20 cellular contexts compared by ENCODE assay signal in the genomic region with DNA sequence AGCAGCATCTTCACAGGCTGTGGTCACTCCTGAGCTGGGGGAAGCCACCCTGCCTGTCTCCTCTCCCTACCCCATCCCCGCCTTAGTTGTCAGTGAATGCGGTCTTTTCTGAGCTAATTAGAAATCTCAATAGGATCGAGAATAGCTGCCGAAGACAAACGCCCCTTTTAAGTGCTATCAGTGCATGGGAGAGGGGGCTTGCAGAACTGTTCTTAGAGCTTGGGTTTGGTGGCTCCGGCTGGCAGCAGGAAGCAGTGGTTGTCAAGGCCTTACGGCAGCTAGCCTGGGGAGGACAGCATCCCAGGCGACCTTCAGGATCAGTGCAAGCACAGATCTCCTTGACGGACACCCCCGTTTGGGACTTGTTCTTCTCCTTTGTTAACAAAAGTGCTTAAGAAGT.
A peak's percentile ranks its signal among the peaks of the same experiment; 100 is the strongest.
DNase-seq lines count a peak whose midpoint lies in the region; ATAC-seq and TF ChIP-seq lines count a peak whose summit lies in the region.
"Had no signal": no experiment of that assay in that cellular context is flagged by ENCODE, and none has a peak within 500 bp of the region (broad histone marks: within the 10 kb centered on the region; RNA-seq: fewer than 3 reads in every experiment).

No MANE protein-coding gene starts in this region.

- H3K4me1 ChIP-seq in ovary (ENCODE audit: insufficient read depth), result peaks cover 14% of the 10 kb centered on the region

- H3K4me3 Mint-ChIP-seq in memory B cell, result no peak overlapping the region
- H3K4me3 Mint-ChIP-seq: activated CD8-positive, alpha-beta T cell treated with anti-CD3 and anti-CD28 coated beads for 36 hours; CD8-positive, alpha-beta memory T cell; natural killer cell treated with Interleukin-12 subunit alpha and Interleukin-12 subunit beta and Interleukin-15 and Interleukin-18, amount 100 ng/mL, for 72 hours had no signal

- no peaks in the 10 kb centered on the region for H3K9me3 ChIP-seq in KOPT-K1 (ENCODE audit: insufficient read depth, low read length, poor library complexity, severe bottlenecking)
- H3K9me3 ChIP-seq in WERI-Rb-1 (ENCODE audit: severe bottlenecking), result no peaks in the 10 kb centered on the region
- no peaks in the 10 kb centered on the region for H3K9me3 ChIP-seq in ovary
- H3K9me3 ChIP-seq: psoas muscle, tibial artery had no signal

- TF ChIP-seq POLR2A in ovary (IDR thresholded peaks at IDR 0.05), result no peak

- H3K27me3 ChIP-seq in WERI-Rb-1 (ENCODE audit: insufficient read depth, low read depth, severe bottlenecking) (no peaks in the 10 kb centered on the region), ovary (no peaks in the 10 kb centered on the region)
- H3K27me3 ChIP-seq: tibial artery had no signal

- ATAC-seq in memory B cell (ENCODE audit: low read depth) (no peak), HG02981 (IDR thresholded peaks at IDR 0.05; ENCODE audit: unreplicated experiment) (no peak)
- ATAC-seq: activated CD8-positive, alpha-beta T cell treated with anti-CD3 and anti-CD28 coated beads for 36 hours; GM12878; left colon; natural killer cell treated with Interleukin-12 subunit alpha and Interleukin-12 subunit beta and Interleukin-15 and Interleukin-18, amount 100 ng/mL, for 72 hours; psoas muscle; Right ventricle myocardium inferior had no signal

- TF ChIP-seq EP300 in ovary (IDR thresholded peaks at IDR 0.05), result no peak

- no peaks in the 10 kb centered on the region for H3K27me3 Mint-ChIP-seq in memory B cell
- H3K27me3 Mint-ChIP-seq: activated CD8-positive, alpha-beta T cell treated with anti-CD3 and anti-CD28 coated beads for 36 hours; CD8-positive, alpha-beta memory T cell had no signal

- DNase-seq in WERI-Rb-1 (no peak), memory B cell (ENCODE audit: low spot score in 2 of 2) (no peak), ovary (no peak), KG1 (lab: John Stamatoyannopoulos, UW) (no peak)
- DNase-seq: activated CD4-positive, CD25-positive, alpha-beta regulatory T cell treated with anti-CD3 and anti-CD28 coated beads, Interleukin-2, amount 50 U/mL, for 72 hours; activated CD8-positive, alpha-beta T cell treated with anti-CD3 and anti-CD28 coated beads for 36 hours; activated naive CD4-positive, alpha-beta T cell treated with Interleukin-2 at 50 U/mL for 16 hours; activated T-cell treated with anti-CD3 and anti-CD28 coated beads, Interleukin-2, amount 50 U/mL, for 1 hour; CD8-positive, alpha-beta memory T cell; dermis blood vessel endothelial cell; left colon; psoas muscle; stimulated activated naive CD4-positive, alpha-beta T cell; tibial artery had no signal

- H3K27ac ChIP-seq in KOPT-K1 (ENCODE audit: low read depth, low read length, poor library complexity, severe bottlenecking) (peak overlapping the region; percentile 99), WERI-Rb-1 (peak overlapping the region; percentile 92), temporal lobe (ENCODE audit: low read depth, low read length) (peak overlapping the region; percentile 21), ovary (no peak overlapping the region)
- H3K27ac ChIP-seq: psoas muscle, tibial artery had no signal

- H3K36me3 ChIP-seq in KOPT-K1 (ENCODE audit: insufficient read depth, low read length) (peaks cover 45% of the 10 kb centered on the region), WERI-Rb-1 (peaks cover 9% of the 10 kb centered on the region), ovary (no peaks in the 10 kb centered on the region)
- H3K36me3 ChIP-seq: tibial artery had no signal

- peaks cover 46% of the 10 kb centered on the region for H3K4me1 Mint-ChIP-seq in memory B cell

- TF ChIP-seq CTCF in WERI-Rb-1 (IDR thresholded peaks at IDR 0.05; ENCODE audit: low read depth, low read length), result no peak
- TF ChIP-seq CTCF in ovary (IDR thresholded peaks at IDR 0.05), result no peak

- H3K27ac Mint-ChIP-seq in memory B cell, result peak overlapping the region; percentile 97
- H3K27ac Mint-ChIP-seq: activated CD8-positive, alpha-beta T cell treated with anti-CD3 and anti-CD28 coated beads for 36 hours; natural killer cell treated with Interleukin-12 subunit alpha and Interleukin-12 subunit beta and Interleukin-15 and Interleukin-18, amount 100 ng/mL, for 72 hours had no signal

- H3K4me3 ChIP-seq in WERI-Rb-1 (ENCODE audit: low read depth, low read length) (no peak overlapping the region), ovary (no peak overlapping the region)
- H3K4me3 ChIP-seq: GM12878, psoas muscle, tibial artery had no signal

- WGBS in ovary, 3 donors, result 81 to 89% (median 85%) methylated on average over 10 of the region's 10 CpGs

- no peaks in the 10 kb centered on the region for H3K9me3 Mint-ChIP-seq in memory B cell
- H3K9me3 Mint-ChIP-seq: activated CD8-positive, alpha-beta T cell treated with anti-CD3 and anti-CD28 coated beads for 36 hours; CD8-positive, alpha-beta memory T cell; natural killer cell treated with Interleukin-12 subunit alpha and Interleukin-12 subunit beta and Interleukin-15 and Interleukin-18, amount 100 ng/mL, for 72 hours had no signal

- H3K36me3 Mint-ChIP-seq in memory B cell, result peaks cover 1% of the 10 kb centered on the region
- H3K36me3 Mint-ChIP-seq: natural killer cell treated with Interleukin-12 subunit alpha and Interleukin-12 subunit beta and Interleukin-15 and Interleukin-18, amount 100 ng/mL, for 72 hours had no signal

- intact Hi-C loops in ovary (cut with DNase I), result no loop called here

Comparison
In these comparisons a context has a peak if more than half of its experiments do, and no peak if none do; other contexts are left out.
1. H3K27ac ChIP-seq: peak in KOPT-K1 (single experiment), WERI-Rb-1 (single experiment) and temporal lobe (single experiment); none in ovary (0 of 2).